ENCODE assay signal across 29 cellular contexts in genomic region chr9:74016004-74016403, GRCh38.
"Had no signal": no experiment of that assay in that cellular context is flagged by ENCODE, and none has a peak within 500 bp of the region (broad histone marks: within the 10 kb centered on the region; RNA-seq: fewer than 3 reads in every experiment).

No MANE protein-coding gene starts in this region.

- H3K9ac ChIP-seq: parathyroid adenoma had no signal

- H3K4me3 ChIP-seq: ovary, psoas muscle, skin epidermis, smooth muscle cell, spleen, suprapubic skin, testis, tibial artery, transverse colon, upper lobe of right lung, uterus had no signal

- H3K27me3 ChIP-seq: ovary, spleen, suprapubic skin, testis, tibial artery, transverse colon, upper lobe of right lung, uterus had no signal

- H3K4me2 ChIP-seq: smooth muscle cell had no signal

- H3K79me2 ChIP-seq: parathyroid adenoma had no signal

- H2AFZ ChIP-seq: parathyroid adenoma had no signal

- H3K4me1 ChIP-seq: parathyroid adenoma, psoas muscle, spleen, suprapubic skin, testis, tibial artery, transverse colon, upper lobe of right lung, uterus had no signal

- H3K36me3 ChIP-seq: ovary, spleen, suprapubic skin, tibial artery, transverse colon, upper lobe of right lung, uterus had no signal

- DNase-seq: naive thymus-derived CD8-positive, alpha-beta T cell; nephron progenitor cell; occipital lobe; ovary; posterior cingulate gyrus; psoas muscle; right cardiac atrium; spleen; stimulated activated CD4-positive, alpha-beta T cell treated with anti-CD3 and anti-CD28 coated beads, Interleukin-12 subunit alpha, Interleukin-12 subunit beta, amount 100 ng/mL, for 4 hours; stimulated activated CD4-positive, alpha-beta T cell treated with anti-CD3 and anti-CD28 coated beads, Interleukin-1b, Interleukin-23, amount 100 ng/mL, for 48 hours; stimulated activated CD4-positive, alpha-beta T cell treated with anti-CD3 and anti-CD28 coated beads, Interleukin-4, amount 100 ng/mL, for 1 hour; stimulated activated CD4-positive, alpha-beta T cell treated with anti-CD3 and anti-CD28 coated beads, Interleukin-4, amount 100 ng/mL, for 4 hours; stimulated activated CD8-positive, alpha-beta memory T cell treated with anti-CD3 and anti-CD28 coated beads, Interleukin-4, amount 100 ng/mL, for 48 hours; stimulated activated naive CD4-positive, alpha-beta T cell; stimulated activated naive CD8-positive, alpha-beta T cell treated with anti-CD3 and anti-CD28 coated beads, Interleukin-15, amount 100 ng/mL, for 72 hours; stimulated activated naive CD8-positive, alpha-beta T cell treated with anti-CD3 and anti-CD28 coated beads, Interleukin-15, Interleukin-2, amounts not matched to agents 100 U/mL and 50 U/mL, for 24 hours; substantia nigra; testis; tibial artery; transverse colon; upper lobe of right lung; uterus had no signal

- H3K27ac ChIP-seq: ovary, parathyroid adenoma, psoas muscle, skin epidermis, spleen, suprapubic skin, testis, tibial artery, transverse colon, upper lobe of right lung, uterus had no signal

- H3K9me3 ChIP-seq: ovary, psoas muscle, suprapubic skin, testis, tibial artery, transverse colon, upper lobe of right lung, uterus had no signal

- ATAC-seq: naive thymus-derived CD8-positive, alpha-beta T cell; natural killer cell treated with Interleukin-12 subunit alpha and Interleukin-12 subunit beta and Interleukin-15 and Interleukin-18, amount 100 ng/mL, for 72 hours; psoas muscle; right cardiac atrium; sciatic nerve; stimulated activated memory B cell treated with anti-CD40 and anti-IgM and Interleukin-4, amounts not matched to agents 10 μg/mL and 1 μg/mL and 100 μg/mL, for 72 hours; stimulated activated naive CD8-positive, alpha-beta T cell treated with anti-CD3 and anti-CD28 coated beads, Interleukin-15, amount 100 ng/mL, for 72 hours; stimulated activated naive CD8-positive, alpha-beta T cell treated with anti-CD3 and anti-CD28 coated beads, Interleukin-15, Interleukin-2, amounts not matched to agents 100 U/mL and 50 U/mL, for 24 hours; upper lobe of right lung had no signal
